15 cellular contexts compared by ENCODE assay signal in genomic region chr2:241810304-241811208, GRCh38. TPM values are rescaled to one million over a fixed set of nuclear protein-coding genes. Genes with fewer than 3 reads are reported as not detected.
DNase-seq lines count a peak whose midpoint lies in the region; ATAC-seq, FAIRE-seq and TF ChIP-seq lines count a peak whose summit lies in the region.
"Had no signal": no experiment of that assay in that cellular context is flagged by ENCODE, and none has a peak within 500 bp of the region (broad histone marks: within the 10 kb centered on the region; RNA-seq: fewer than 3 reads in every experiment).

No MANE protein-coding gene starts in this region.

- no peak overlapping the region for H2BK5ac ChIP-seq in H9 (ENCODE audit: insufficient read length, low read length)

- H2BK20ac ChIP-seq in H9 (ENCODE audit: low read depth, low read length, poor library complexity, severe bottlenecking): no peak overlapping the region

- H3K4me3 ChIP-seq in right lobe of liver: peak overlapping the region; percentile 36 to 74 (median 73)
- H3K4me3 ChIP-seq in stomach: no peak overlapping the region
- H3K4me3 ChIP-seq: thoracic aorta had no signal

- FAIRE-seq in frontal cortex (lab: Jason Lieb, UNC) (no peak), urothelium cell line (lab: Jason Lieb, UNC) (no peak)
- FAIRE-seq: bronchial epithelial cell, D721Med had no signal

- H3K27me3 Mint-ChIP-seq in H9 (ENCODE audit: low read depth): peaks cover 15% of the 10 kb centered on the region
- peaks cover 2% of the 10 kb centered on the region for H3K27me3 Mint-ChIP-seq in activated CD8-positive, alpha-beta memory T cell treated with anti-CD3 and anti-CD28 coated beads, Interleukin-2, amount 10 ng/mL, durations not matched to agents 7 days and 5 days

- intact Hi-C loops in right lobe of liver (cut with DNase I): no loop called here
- intact Hi-C loops in stomach (cut with DNase I; ENCODE audit: low total_unique reads): no loop called here

- H3K27me3 ChIP-seq in H9 (ENCODE audit: insufficient read depth, low read length) (no peaks in the 10 kb centered on the region; the same call in 1 of the 2 replicates), right lobe of liver (no peaks in the 10 kb centered on the region), stomach (peaks cover 0 to 26% (median 0%) of the 10 kb centered on the region in 3 donors)

- no peak overlapping the region for H3K18ac ChIP-seq in H9 (ENCODE audit: insufficient read length, low read depth, low read length)

- no peak overlapping the region for H2AK5ac ChIP-seq in H9 (ENCODE audit: insufficient read length, low read length)

- H4K5ac ChIP-seq in H9 (ENCODE audit: insufficient read length, low read depth, low read length): no peak overlapping the region

- H3K27ac Mint-ChIP-seq in H9: no peak overlapping the region
- H3K27ac Mint-ChIP-seq in activated CD8-positive, alpha-beta memory T cell treated with anti-CD3 and anti-CD28 coated beads, Interleukin-2, amount 10 ng/mL, durations not matched to agents 7 days and 5 days: no peak overlapping the region
- H3K27ac Mint-ChIP-seq: naive B cell had no signal

- H2AFZ ChIP-seq in H9 (ENCODE audit: low read length): no peak overlapping the region

- no peaks in the 10 kb centered on the region for H3K79me2 ChIP-seq in H9 (ENCODE audit: insufficient read depth, low read length)

- H3K4me2 ChIP-seq in H9 (ENCODE audit: insufficient read depth, insufficient read length, low read length): no peak overlapping the region

- H3K27ac ChIP-seq in H9 (ENCODE audit: insufficient read length, low read depth, low read length) (no peak overlapping the region), right lobe of liver (peak overlapping the region in 2 of 3 donors; percentile 89 to 91), stomach (no peak overlapping the region)
- H3K27ac ChIP-seq: thoracic aorta had no signal

- H3K9ac ChIP-seq in H9 (ENCODE audit: extremely low read depth, insufficient read length, low read length): no peak overlapping the region

- no peak overlapping the region for H4K91ac ChIP-seq in H9 (ENCODE audit: insufficient read length, low read depth, low read length)

- TF ChIP-seq EP300 in stomach (IDR thresholded peaks at IDR 0.05): no peak

- no peak overlapping the region for H2BK15ac ChIP-seq in H9 (ENCODE audit: low read depth, low read length)

- no peak overlapping the region for H3K23ac ChIP-seq in H9 (ENCODE audit: insufficient read length, low read depth, low read length)

- H3K36me3 ChIP-seq in right lobe of liver (no peaks in the 10 kb centered on the region), stomach (no peaks in the 10 kb centered on the region)
- H3K36me3 ChIP-seq: thoracic aorta had no signal

- H3K36me3 Mint-ChIP-seq in H9 (ENCODE audit: insufficient read depth in 1 of 3, low read depth in 3 of 3): no peaks in the 10 kb centered on the region
- H3K36me3 Mint-ChIP-seq in activated CD8-positive, alpha-beta memory T cell treated with anti-CD3 and anti-CD28 coated beads, Interleukin-2, amount 10 ng/mL, durations not matched to agents 7 days and 5 days: no peaks in the 10 kb centered on the region
- H3K36me3 Mint-ChIP-seq: naive B cell had no signal

- no peak overlapping the region for H3K56ac ChIP-seq in H9 (ENCODE audit: insufficient read length, low read depth, low read length)

- peaks cover 13 to 22% of the 10 kb centered on the region in 2 experiments for H3K4me1 Mint-ChIP-seq in H9
- H3K4me1 Mint-ChIP-seq in activated CD8-positive, alpha-beta memory T cell treated with anti-CD3 and anti-CD28 coated beads, Interleukin-2, amount 10 ng/mL, durations not matched to agents 7 days and 5 days: peaks cover 5% of the 10 kb centered on the region
- H3K4me1 Mint-ChIP-seq: naive B cell had no signal

- H3K14ac ChIP-seq in H9 (ENCODE audit: insufficient read depth, low read length): no peak overlapping the region

- peak; percentile 13 to 68 (median 60) for ATAC-seq in right lobe of liver
- ATAC-seq in activated CD8-positive, alpha-beta memory T cell treated with anti-CD3 and anti-CD28 coated beads, Interleukin-2, amount 10 ng/mL, durations not matched to agents 7 days and 5 days: no peak

- no peaks in the 10 kb centered on the region for H3K23me2 ChIP-seq in H9 (ENCODE audit: insufficient read length, low read depth, low read length, poor library complexity, severe bottlenecking)

- no peaks in the 10 kb centered on the region for H3K9me3 Mint-ChIP-seq in H9
- no peaks in the 10 kb centered on the region for H3K9me3 Mint-ChIP-seq in activated CD8-positive, alpha-beta memory T cell treated with anti-CD3 and anti-CD28 coated beads, Interleukin-2, amount 10 ng/mL, durations not matched to agents 7 days and 5 days (ENCODE audit: low read depth)

- H3K9me3 ChIP-seq in H9 (ENCODE audit: control insufficient read depth, low read depth, low read length): no peaks in the 10 kb centered on the region
- H3K9me3 ChIP-seq in right lobe of liver: no peaks in the 10 kb centered on the region
- H3K9me3 ChIP-seq in stomach: no peaks in the 10 kb centered on the region
- H3K9me3 ChIP-seq: thoracic aorta had no signal

- H4K20me1 ChIP-seq in H9 (ENCODE audit: control insufficient read depth, insufficient read depth, insufficient read length): no peaks in the 10 kb centered on the region

- H4K8ac ChIP-seq in H9 (replicated peaks; ENCODE audit: insufficient read length, low read depth, low read length): no peak overlapping the region

- no peak overlapping the region for H2BK120ac ChIP-seq in H9 (ENCODE audit: low read depth, low read length, poor library complexity, severe bottlenecking)

- no peak for TF ChIP-seq CTCF in H9 (conservative IDR thresholded peaks at IDR 0.05)
- no peak for TF ChIP-seq CTCF in right lobe of liver (IDR thresholded peaks at IDR 0.05)
- no peak for TF ChIP-seq CTCF in stomach (IDR thresholded peaks at IDR 0.05)

- H3K4me1 ChIP-seq in H9 (ENCODE audit: insufficient read depth, low read length) (peaks cover 3% of the 10 kb centered on the region), right lobe of liver (peaks cover 0 to 23% (median 3%) of the 10 kb centered on the region in 4 donors), stomach (no peaks in the 10 kb centered on the region)

- WGBS in H9 (ENCODE audit: extremely low coverage, insufficient read length, low lambda C conversion rate): no CpG with 5 or more reads among the region's 28 CpGs
- WGBS in right lobe of liver (ENCODE audit: insufficient coverage, low coverage, low lambda C conversion rate, missing lambda C conversion rate): 19% methylated on average over 4 of the region's 28 CpGs
- 68 to 80% (median 73%) methylated on average over 14 to 28 of the region's 28 CpGs for WGBS in stomach, 5 donors

- H3T11ph ChIP-seq in H9 (ENCODE audit: low read length): no peak overlapping the region

- peak; percentile 27 for DNase-seq in H9
- DNase-seq in frontal cortex (ENCODE audit: low spot score in 2 of 2): peak; percentile 47 to 71
- DNase-seq in right lobe of liver: peak; percentile 19 to 90 (median 85)
- DNase-seq in superior temporal gyrus (ENCODE audit: extremely low spot score): peak; percentile 40
- DNase-seq in urothelium cell line (ENCODE audit: low spot score): no peak
- DNase-seq in stomach: no peak
- no peak for DNase-seq in activated CD8-positive, alpha-beta memory T cell treated with anti-CD3 and anti-CD28 coated beads, Interleukin-2, amount 10 ng/mL, durations not matched to agents 7 days and 5 days
- DNase-seq: activated effector memory CD4-positive, alpha-beta T cell treated with Interleukin-2 at 50 U/mL for 16 hours; erythroblast; Karpas-422; naive B cell; NCI-H2081 treated with DMSO at 0.1 percent for 48 hours had no signal

- H3K4me3 Mint-ChIP-seq in H9: no peak overlapping the region
- H3K4me3 Mint-ChIP-seq in activated CD8-positive, alpha-beta memory T cell treated with anti-CD3 and anti-CD28 coated beads, Interleukin-2, amount 10 ng/mL, durations not matched to agents 7 days and 5 days: no peak overlapping the region
- H3K4me3 Mint-ChIP-seq: naive B cell had no signal

- no peaks in the 10 kb centered on the region for H3K79me1 ChIP-seq in H9 (ENCODE audit: insufficient read depth, low read depth, low read length, poor library complexity, severe bottlenecking)

- no peak for TF ChIP-seq POLR2A in right lobe of liver (IDR thresholded peaks at IDR 0.05)
- no peak for TF ChIP-seq POLR2A in stomach (IDR thresholded peaks at IDR 0.05)

- CTCF ChIA-PET in activated CD8-positive, alpha-beta memory T cell treated with anti-CD3 and anti-CD28 coated beads, Interleukin-2, amount 10 ng/mL, durations not matched to agents 7 days and 5 days (lab: Charles Lee): no interaction called here

- H3K4ac ChIP-seq in H9 (ENCODE audit: low read depth, low read length): no peak overlapping the region

- H2BK12ac ChIP-seq in H9 (ENCODE audit: insufficient read length, low read depth, low read length): no peak overlapping the region

RNA-seq across cellular contexts. Expression of gene NEU4, which starts 1.6 kb away (rescaled TPM):
- 0.42 and 0.70 TPM in 2 replicates for total RNA-seq in H9 (2021)
- 1.6 TPM for total RNA-seq in frontal cortex
- 10 to 100 TPM; 16.8 to 87.1 (median 76.2) TPM for total RNA-seq in right lobe of liver
- 100 to 1,000 TPM in 1 of 5 donors, not detected in 4; 415 TPM for total RNA-seq in stomach
- polyA plus RNA-seq in stomach: under 1 TPM in 1 of 3 donors, not detected in 2; 0.08 TPM
- total RNA-seq in activated CD8-positive, alpha-beta memory T cell treated with anti-CD3 and anti-CD28 coated beads, Interleukin-2, amount 10 ng/mL, durations not matched to agents 7 days and 5 days: under 1 TPM in 1 of 2 experiments, not detected in 1; 0.12 TPM
- total RNA-seq: bronchial epithelial cell had no signal

RNA-seq across cellular contexts. Expression of gene GAL3ST2, which starts 33.9 kb away (rescaled TPM):
- total RNA-seq in H9 (2021) (0.33 and 0.37 TPM in 2 replicates), frontal cortex (0.41 TPM), right lobe of liver (under 1 TPM in 3 of 6 experiments, not detected in 3; 0.53 to 0.83 (median 0.70) TPM), stomach (100 to 1,000 TPM in 1 of 5 donors, not detected in 4; 311 TPM)
- not detected for polyA plus RNA-seq in stomach
- under 1 TPM in 1 of 2 experiments, not detected in 1; 0.20 TPM for total RNA-seq in activated CD8-positive, alpha-beta memory T cell treated with anti-CD3 and anti-CD28 coated beads, Interleukin-2, amount 10 ng/mL, durations not matched to agents 7 days and 5 days
- total RNA-seq: bronchial epithelial cell had no signal

RNA-seq across cellular contexts. Expression of gene PDCD1, which starts 48.1 kb away (rescaled TPM):
- total RNA-seq in H9 (2021) (1.4 and 1.6 TPM in 2 replicates), frontal cortex (0.41 TPM), right lobe of liver (under 1 TPM in 3 of 6 experiments, not detected in 3; 0.19 to 0.61 (median 0.20) TPM), stomach (1 to 10 TPM in 1 of 5 donors, under 1 TPM in 1, not detected in 3; 0.18 to 2.2 TPM)
- under 1 TPM; 0.31 to 0.76 (median 0.60) TPM for polyA plus RNA-seq in stomach
- 1 to 10 TPM; 2.2 to 4.1 TPM for total RNA-seq in activated CD8-positive, alpha-beta memory T cell treated with anti-CD3 and anti-CD28 coated beads, Interleukin-2, amount 10 ng/mL, durations not matched to agents 7 days and 5 days
- total RNA-seq: bronchial epithelial cell had no signal

RNA-seq across cellular contexts. Expression of gene RTP5, which starts 59.0 kb away (rescaled TPM):
- total RNA-seq in H9 (2021) (not detected in 2 replicates), frontal cortex (2.4 TPM), right lobe of liver (not detected), stomach (under 1 TPM in 1 of 5 donors, not detected in 4; 0.43 TPM)
- under 1 TPM in 1 of 3 donors, not detected in 2; 0.10 TPM for polyA plus RNA-seq in stomach
- not detected for total RNA-seq in activated CD8-positive, alpha-beta memory T cell treated with anti-CD3 and anti-CD28 coated beads, Interleukin-2, amount 10 ng/mL, durations not matched to agents 7 days and 5 days
- total RNA-seq: bronchial epithelial cell had no signal

Comparison
In these comparisons a context has a peak if more than half of its experiments do, and no peak if none do; other contexts are left out.
1. DNase-seq: peak in H9 (single experiment), frontal cortex (2 of 2), right lobe of liver (3 of 3) and superior temporal gyrus (single experiment); none in urothelium cell line (single experiment), stomach (single experiment) and activated CD8-positive, alpha-beta memory T cell treated with anti-CD3 and anti-CD28 coated beads, Interleukin-2, amount 10 ng/mL, durations not matched to agents 7 days and 5 days (single experiment).
2. H3K27ac ChIP-seq: peak in right lobe of liver (2 of 3); none in H9 (single experiment) and stomach (0 of 5).
3. H3K4me3 ChIP-seq: peak in right lobe of liver (3 of 3); none in stomach (0 of 4).